20 cellular contexts compared by ENCODE assay signal in the genomic region with DNA sequence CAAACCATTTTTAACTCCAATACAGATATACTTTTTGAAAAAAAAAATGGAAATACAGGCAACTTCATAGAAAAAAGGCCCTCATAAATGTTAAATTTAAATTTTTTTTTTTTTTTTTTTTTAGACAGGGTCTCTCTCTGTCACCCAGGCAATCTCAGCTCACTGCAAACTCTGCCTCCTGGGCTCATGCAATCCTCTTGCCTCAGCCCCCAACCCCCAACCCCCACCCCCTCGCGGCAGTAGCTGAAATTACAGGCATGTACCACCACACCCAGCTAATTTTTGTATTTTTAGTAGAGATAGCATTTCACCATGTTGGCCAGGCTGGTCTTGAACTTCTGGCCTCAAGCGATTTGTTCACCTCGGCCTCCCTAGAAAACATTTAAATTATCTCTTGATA. TPM values are rescaled to one million over a fixed set of nuclear protein-coding genes. Genes with fewer than 3 reads are reported as not detected.
DNase-seq lines count a peak whose midpoint lies in the region; ATAC-seq, FAIRE-seq and TF ChIP-seq lines count a peak whose summit lies in the region.
"Had no signal": no experiment of that assay in that cellular context is flagged by ENCODE, and none has a peak within 500 bp of the region (broad histone marks: within the 10 kb centered on the region; RNA-seq: fewer than 3 reads in every experiment).

No MANE protein-coding gene starts in this region.

- H3K9me3 Mint-ChIP-seq in H9 (peaks cover 0 to 2% of the 10 kb centered on the region in 2 experiments; a peak in 2 of 5 replicates), HFFc6 (no peaks in the 10 kb centered on the region), neural progenitor cell (peaks cover 4% of the 10 kb centered on the region)
- H3K9me3 Mint-ChIP-seq: CD4-positive, alpha-beta T cell had no signal

- no peaks in the 10 kb centered on the region for H3K79me1 ChIP-seq in H9 (ENCODE audit: insufficient read depth, low read depth, low read length, poor library complexity, severe bottlenecking)

- H3K9me3 ChIP-seq in H9 (ENCODE audit: control insufficient read depth, low read depth, low read length) = no peaks in the 10 kb centered on the region
- H3K9me3 ChIP-seq in K562 (replicated peaks; ENCODE audit: control insufficient read depth, insufficient read depth, low read depth, low read length) = no peaks in the 10 kb centered on the region
- H3K9me3 ChIP-seq in neural progenitor cell (ENCODE audit: low read depth) = no peaks in the 10 kb centered on the region
- H3K9me3 ChIP-seq in gastroesophageal sphincter = no peaks in the 10 kb centered on the region
- H3K9me3 ChIP-seq: BLaER1, Peyer's patch, SJCRH30 had no signal

- no peak overlapping the region for H3T11ph ChIP-seq in H9 (ENCODE audit: low read length)

- H2BK120ac ChIP-seq in H9 (ENCODE audit: low read depth, low read length, poor library complexity, severe bottlenecking) = no peak overlapping the region

- ATAC-seq in K562 (peak; percentile 61), gastroesophageal sphincter (no peak)

- H3K4me1 Mint-ChIP-seq in H9 (peaks cover 7 to 11% of the 10 kb centered on the region in 2 experiments), HFFc6 (ENCODE audit: low read depth) (0 out of 2 replicates have a peak, but pooled peaks cover 5% of the 10 kb centered on the region), neural progenitor cell (peaks cover 12% of the 10 kb centered on the region)

- H2AK5ac ChIP-seq in H9 (ENCODE audit: insufficient read length, low read length) = no peak overlapping the region

- no peaks in the 10 kb centered on the region for H3K9me1 ChIP-seq in K562 (ENCODE audit: control insufficient read depth, insufficient read depth, low read length)

- H2BK20ac ChIP-seq in H9 (ENCODE audit: low read depth, low read length, poor library complexity, severe bottlenecking) = no peak overlapping the region

- H4K20me1 ChIP-seq in H9 (ENCODE audit: control insufficient read depth, insufficient read depth, insufficient read length) = no peaks in the 10 kb centered on the region
- no peaks in the 10 kb centered on the region for H4K20me1 ChIP-seq in K562 (replicated peaks; ENCODE audit: control insufficient read depth, insufficient read depth, low read length)
- H4K20me1 ChIP-seq in neural progenitor cell (ENCODE audit: low read depth) = no peaks in the 10 kb centered on the region

- no TSS peak for BruUV-seq in K562 (replicated peaks; lab: Mats Ljungman, UMichigan)

- no peak overlapping the region for H2BK12ac ChIP-seq in H9 (ENCODE audit: insufficient read length, low read depth, low read length)

- H3K4me3 ChIP-seq in K562 (no peak overlapping the region), neural progenitor cell (no peak overlapping the region), gastroesophageal sphincter (no peak overlapping the region)
- H3K4me3 ChIP-seq: BLaER1, Peyer's patch, SJCRH30 had no signal

- no peaks in the 10 kb centered on the region for H3F3A ChIP-seq in neural progenitor cell (ENCODE audit: low read depth)

- H4K5ac ChIP-seq in H9 (ENCODE audit: insufficient read length, low read depth, low read length) = no peak overlapping the region

- no peak overlapping the region for H3K4ac ChIP-seq in H9 (ENCODE audit: low read depth, low read length)

- H3K18ac ChIP-seq in H9 (ENCODE audit: insufficient read length, low read depth, low read length) = no peak overlapping the region

- no peaks in the 10 kb centered on the region for H3K23me2 ChIP-seq in H9 (ENCODE audit: insufficient read length, low read depth, low read length, poor library complexity, severe bottlenecking)

- H3K27ac ChIP-seq in H9 (ENCODE audit: insufficient read length, low read depth, low read length) = no peak overlapping the region
- no peak overlapping the region for H3K27ac ChIP-seq in K562 (ENCODE audit: extremely low read depth, low read depth, low read length)
- H3K27ac ChIP-seq in neural progenitor cell = no peak overlapping the region
- H3K27ac ChIP-seq in gastroesophageal sphincter = no peak overlapping the region
- H3K27ac ChIP-seq: BLaER1, Peyer's patch, SJCRH30 had no signal

- TF ChIP-seq EP300 in K562 (IDR thresholded peaks at IDR 0.05; ENCODE audit: low read length) (no peak), gastroesophageal sphincter (IDR thresholded peaks at IDR 0.05) (no peak)

- no peak for TF ChIP-seq RAD21 in K562 (CRISPR knock-in tag; conservative IDR thresholded peaks at IDR 0.05 in 1 of 2, IDR thresholded peaks at IDR 0.05 in 1 of 2)

- intact Hi-C loops in K562 (cut with micrococcal nuclease) = loop anchor here (2.0 to 5.0 kb wide), 2 partner anchors 106 to 189 kb away; no protein-coding TSS in a partner anchor

- H3K36me3 ChIP-seq in K562 (ENCODE audit: control insufficient read depth, insufficient read depth, low read length) = no peaks in the 10 kb centered on the region
- H3K36me3 ChIP-seq in neural progenitor cell = no peaks in the 10 kb centered on the region
- no peaks in the 10 kb centered on the region for H3K36me3 ChIP-seq in gastroesophageal sphincter
- H3K36me3 ChIP-seq: BLaER1, Peyer's patch, SJCRH30 had no signal

- H3K27ac Mint-ChIP-seq in H9 (no peak overlapping the region), HFFc6 (no peak overlapping the region), neural progenitor cell (no peak overlapping the region)
- H3K27ac Mint-ChIP-seq: CD4-positive, alpha-beta T cell had no signal

- TF ChIP-seq CTCF in H9 (conservative IDR thresholded peaks at IDR 0.05) = peak; percentile 30; the same call in 1 of the 3 replicates
- TF ChIP-seq CTCF in HFFc6 (IDR thresholded peaks at IDR 0.05) = peak; percentile 29; the same call in 1 of the 2 replicates
- TF ChIP-seq CTCF in K562 (IDR thresholded peaks at IDR 0.05 in 2 of 3, conservative IDR thresholded peaks at IDR 0.05 in 1 of 3; ENCODE audit: insufficient read depth in 2 of 3, low read depth in 1 of 3, low read length in 3 of 3) = peak in 1 of 3 experiments; percentile 6; a peak in 2 of 6 replicates
- peak; percentile 9 for TF ChIP-seq CTCF in neural progenitor cell (IDR thresholded peaks at IDR 0.05)
- no peak for TF ChIP-seq CTCF in gastroesophageal sphincter (IDR thresholded peaks at IDR 0.05)

- H3K4me1 ChIP-seq in H9 (ENCODE audit: insufficient read depth, low read length) = no peaks in the 10 kb centered on the region
- H3K4me1 ChIP-seq in K562 (replicated peaks in 1 of 2; ENCODE audit: control insufficient read depth in 2 of 2, insufficient read depth in 2 of 2, low read length in 2 of 2) = no peaks in the 10 kb centered on the region; a peak in 2 of 5 replicates
- H3K4me1 ChIP-seq in neural progenitor cell = no peaks in the 10 kb centered on the region
- H3K4me1 ChIP-seq in gastroesophageal sphincter = no peaks in the 10 kb centered on the region
- H3K4me1 ChIP-seq: Peyer's patch, SJCRH30 had no signal

- POLR2A ChIA-PET in K562 (lab: Yijun Ruan, JAX) = no interaction called here

- H3K9ac ChIP-seq in H9 (ENCODE audit: extremely low read depth, insufficient read length, low read length) (no peak overlapping the region), K562 (ENCODE audit: insufficient read depth in 1 of 2, low read depth in 2 of 2, low read length in 2 of 2) (no peak overlapping the region), neural progenitor cell (no peak overlapping the region)
- H3K9ac ChIP-seq: BLaER1 had no signal

- CTCF ChIA-PET in K562 (lab: Yijun Ruan, JAX; ENCODE audit: low intra/inter-chr PET ratio) = interaction anchor here (1.1 to 4.4 kb wide), 3 partner anchors 147 to 734 kb away, joined by 7 to 47 read pairs (median 8); no protein-coding TSS in a partner anchor

- H2AFZ ChIP-seq in H9 (ENCODE audit: low read length) (no peak overlapping the region), K562 (ENCODE audit: low read depth, low read length) (no peak overlapping the region), neural progenitor cell (replicated peaks) (no peak overlapping the region)

- no peak overlapping the region for H3K23ac ChIP-seq in H9 (ENCODE audit: insufficient read length, low read depth, low read length)

- DNase-seq in H9 (no peak), HFFc6 (no peak), K562 (ENCODE audit: extremely low read depth in 1 of 4, low spot score in 3 of 4) (no peak), neural progenitor cell (ENCODE audit: low spot score) (no peak), T-helper 1 cell (no peak)
- no peak for DNase-seq in activated T-cell treated with anti-CD3 and anti-CD28 coated beads, Interleukin-2, amount 50 U/mL, for 1 hour
- DNase-seq: ACHN; CD4-positive, alpha-beta T cell; COR-L47; DMS79; MV-4-11; NCI-H187 treated with DMSO at 0.1 percent for 48 hours; NCI-H226; NCI-H510A treated with DMSO at 0.1 percent for 48 hours; NCI-H748 treated with DMSO at 0.1 percent for 48 hours; Peyer's patch; SJCRH30 had no signal

- H3K56ac ChIP-seq in H9 (ENCODE audit: insufficient read length, low read depth, low read length) = no peak overlapping the region

- H2BK5ac ChIP-seq in H9 (ENCODE audit: insufficient read length, low read length) = no peak overlapping the region

- no peak overlapping the region for H4K91ac ChIP-seq in H9 (ENCODE audit: insufficient read length, low read depth, low read length)

- H4K8ac ChIP-seq in H9 (replicated peaks; ENCODE audit: insufficient read length, low read depth, low read length) = no peak overlapping the region

- TF ChIP-seq POLR2A in K562 (conservative IDR thresholded peaks at IDR 0.05) = no peak
- TF ChIP-seq POLR2A in gastroesophageal sphincter (IDR thresholded peaks at IDR 0.05) = no peak

- WGBS in H9 (ENCODE audit: extremely low coverage, insufficient read length, low lambda C conversion rate) = no CpG with 5 or more reads among the region's 4 CpGs
- WGBS in K562 (ENCODE audit: insufficient coverage, low coverage, missing lambda C conversion rate) = 3% methylated on average over 4 of the region's 4 CpGs
- WGBS in gastroesophageal sphincter (ENCODE audit: low coverage in 1 of 2), 2 donors = 73 to 81% methylated on average over 2 to 4 of the region's 4 CpGs

- H3K4me2 ChIP-seq in H9 (ENCODE audit: insufficient read depth, insufficient read length, low read length) (no peak overlapping the region), K562 (ENCODE audit: insufficient read depth, low read length) (no peak overlapping the region), neural progenitor cell (no peak overlapping the region)
- H3K4me2 ChIP-seq: BLaER1 had no signal

- in situ Hi-C loops in K562 (cut with MboI) = loop anchor here (5.0 kb wide), 1 partner anchor 256 kb away; no protein-coding TSS in a partner anchor

- H3K27me3 Mint-ChIP-seq in H9 (ENCODE audit: low read depth) = peaks cover 20% of the 10 kb centered on the region
- peaks cover 24% of the 10 kb centered on the region for H3K27me3 Mint-ChIP-seq in HFFc6 (ENCODE audit: insufficient read depth)
- peaks cover 7% of the 10 kb centered on the region for H3K27me3 Mint-ChIP-seq in neural progenitor cell (ENCODE audit: insufficient read depth, low read depth)

- FAIRE-seq in K562 (lab: Jason Lieb, UNC) = no peak
- FAIRE-seq: H54 had no signal

- no peaks in the 10 kb centered on the region; a peak in 1 of 7 replicates for H3K36me3 Mint-ChIP-seq in H9 (ENCODE audit: insufficient read depth in 1 of 3, low read depth in 3 of 3)
- no peaks in the 10 kb centered on the region for H3K36me3 Mint-ChIP-seq in HFFc6 (ENCODE audit: low read depth)
- no peaks in the 10 kb centered on the region for H3K36me3 Mint-ChIP-seq in neural progenitor cell

- H3K14ac ChIP-seq in H9 (ENCODE audit: insufficient read depth, low read length) = no peak overlapping the region

- H3K79me2 ChIP-seq in H9 (ENCODE audit: insufficient read depth, low read length) = no peaks in the 10 kb centered on the region
- H3K79me2 ChIP-seq in K562 (ENCODE audit: control insufficient read depth, insufficient read depth, low read length) = no peaks in the 10 kb centered on the region
- no peaks in the 10 kb centered on the region for H3K79me2 ChIP-seq in neural progenitor cell (ENCODE audit: low read depth)

- no peak overlapping the region for H3K4me3 Mint-ChIP-seq in H9
- H3K4me3 Mint-ChIP-seq in HFFc6 = no peak overlapping the region
- no peak overlapping the region for H3K4me3 Mint-ChIP-seq in neural progenitor cell
- H3K4me3 Mint-ChIP-seq: CD4-positive, alpha-beta T cell had no signal

- no peaks in the 10 kb centered on the region for H3K27me3 ChIP-seq in H9 (ENCODE audit: insufficient read depth, low read length)
- peaks cover 26 to 28% of the 10 kb centered on the region in 2 experiments for H3K27me3 ChIP-seq in K562 (ENCODE audit: control insufficient read depth in 2 of 2, insufficient read depth in 2 of 2, low read length in 2 of 2)
- H3K27me3 ChIP-seq in neural progenitor cell = no peaks in the 10 kb centered on the region
- peaks cover 40% of the 10 kb centered on the region for H3K27me3 ChIP-seq in gastroesophageal sphincter
- H3K27me3 ChIP-seq: BLaER1, Peyer's patch, SJCRH30 had no signal

- H2BK15ac ChIP-seq in H9 (ENCODE audit: low read depth, low read length) = no peak overlapping the region

RNA-seq across cellular contexts. Expression of a gene that starts 12.8 kb away (rescaled TPM):
- total RNA-seq in H9 (2021) (5.6 and 5.8 TPM in 2 replicates), K562 (2014; rRNA removed) (0.57 TPM in 1 of 2 replicates, not detected in the other), K562 (2014; rRNA removed; fragmentation: Illumina TruSeq; extraction: Trizol) (not detected in 2 replicates), K562 (2015; rRNA removed; fragmentation: Illumina TruSeq; extraction: Trizol) (0.23 TPM in 1 of 2 replicates, not detected in the other), K562 (2021) (0.38 TPM in 1 of 2 replicates, not detected in the other), neural progenitor cell (ENCODE audit: low replicate concordance) (3.9 and 7.1 TPM in 2 replicates), gastroesophageal sphincter (1 to 10 TPM in 1 of 4 donors, not detected in 3; 7.3 TPM)
- total RNA-seq in HFFc6 (2021; fragmentation: NEBNext Ultra II Directional; extraction: Animal tissue kit (Norgen Biotek cat#: 25700)) = 10 to 100 TPM; 11.2 to 15.8 (median 12.7) TPM
- total RNA-seq in K562 (2011; cell fraction: chromatin; rRNA removed; ENCODE audit: low replicate concordance) = not detected in 2 replicates
- total RNA-seq in K562 (2011; cell fraction: nucleolus; rRNA removed) = not detected in 2 replicates
- total RNA-seq in K562 (2011; cell fraction: nucleoplasm; rRNA removed) = not detected in 2 replicates
- polyA plus RNA-seq in K562 (2011; rRNA removed) (0.25 TPM in 1 of 2 replicates, not detected in the other), K562 (2014; fragmentation: Illumina TruSeq; extraction: Trizol) (not detected in 2 replicates), K562 (2014; fragmentation: Nextera tagmentation; extraction: Ambion mirVana) (not detected), K562 (2014; rRNA removed) (0.33 TPM in 1 of 2 replicates, not detected in the other)
- not detected in 2 replicates for polyA plus RNA-seq in K562 (2011; cell fraction: cytosol; rRNA removed)
- not detected in 2 replicates for polyA plus RNA-seq in K562 (2011; cell fraction: nucleus; rRNA removed)
- 0.12 and 0.14 TPM in 2 replicates for polyA plus RNA-seq in K562 (2012)
- 0.53 TPM in 1 of 2 replicates, not detected in the other for polyA minus RNA-seq in K562 (2011; rRNA and poly(A)+ RNA removed)
- polyA minus RNA-seq in K562 (2011; cell fraction: cytosol; rRNA and poly(A)+ RNA removed) = not detected in 2 replicates
- not detected in 2 replicates for polyA minus RNA-seq in K562 (2011; cell fraction: nucleus; rRNA and poly(A)+ RNA removed)
- total RNA-seq: Peyer's patch had no signal

RNA-seq across cellular contexts. Expression of a gene that starts 56.4 kb away (rescaled TPM):
- total RNA-seq in H9 (2021) (not detected in 2 replicates), K562 (2014; rRNA removed) (not detected in 2 replicates), K562 (2014; rRNA removed; fragmentation: Illumina TruSeq; extraction: Trizol) (not detected in 2 replicates), K562 (2015; rRNA removed; fragmentation: Illumina TruSeq; extraction: Trizol) (not detected in 2 replicates), K562 (2021) (not detected in 2 replicates), neural progenitor cell (ENCODE audit: low replicate concordance) (not detected in 2 replicates), gastroesophageal sphincter (under 1 TPM in 2 of 4 donors, not detected in 2; 0.23 to 0.62 TPM)
- total RNA-seq in HFFc6 (2021; fragmentation: NEBNext Ultra II Directional; extraction: Animal tissue kit (Norgen Biotek cat#: 25700)) = not detected
- total RNA-seq in K562 (2011; cell fraction: chromatin; rRNA removed; ENCODE audit: low replicate concordance) = not detected in 2 replicates
- total RNA-seq in K562 (2011; cell fraction: nucleolus; rRNA removed) = not detected in 2 replicates
- not detected in 2 replicates for total RNA-seq in K562 (2011; cell fraction: nucleoplasm; rRNA removed)
- polyA plus RNA-seq in K562 (2011; rRNA removed) (not detected in 2 replicates), K562 (2014; fragmentation: Illumina TruSeq; extraction: Trizol) (not detected in 2 replicates), K562 (2014; fragmentation: Nextera tagmentation; extraction: Ambion mirVana) (not detected), K562 (2014; rRNA removed) (not detected in 2 replicates)
- not detected in 2 replicates for polyA plus RNA-seq in K562 (2011; cell fraction: cytosol; rRNA removed)
- polyA plus RNA-seq in K562 (2011; cell fraction: nucleus; rRNA removed) = not detected in 2 replicates
- polyA plus RNA-seq in K562 (2012) = not detected in 2 replicates
- not detected in 2 replicates for polyA minus RNA-seq in K562 (2011; rRNA and poly(A)+ RNA removed)
- not detected in 2 replicates for polyA minus RNA-seq in K562 (2011; cell fraction: cytosol; rRNA and poly(A)+ RNA removed)
- polyA minus RNA-seq in K562 (2011; cell fraction: nucleus; rRNA and poly(A)+ RNA removed) = not detected in 2 replicates
- total RNA-seq: CD4-positive, alpha-beta T cell; Peyer's patch; SJCRH30 had no signal

Comparison
In these comparisons a context has a peak if more than half of its experiments do, and no peak if none do; other contexts are left out.
1. CTCF ChIP-seq: peak in H9 (single experiment), HFFc6 (single experiment) and neural progenitor cell (single experiment); none in gastroesophageal sphincter (0 of 4).